Comparison of ENCODE assay signal across 8 cellular contexts in genomic region chr17:333626-334396, GRCh38. TPM values are rescaled to one million over a fixed set of nuclear protein-coding genes. Genes with fewer than 3 reads are reported as not detected.
DNase-seq lines count a peak whose midpoint lies in the region; ATAC-seq and TF ChIP-seq lines count a peak whose summit lies in the region.

No MANE protein-coding gene starts in this region.

- TF ChIP-seq RAD21 in IMR-90 (IDR thresholded peaks at IDR 0.05; ENCODE audit: low read length) = no peak

- H3K4me3 ChIP-seq in IMR-90 (ENCODE audit: insufficient read depth, low read depth, low read length) (0 out of 2 replicates have a peak overlapping the region, but pooled peaks have one; percentile 1), skin epidermis (peak overlapping the region in 1 of 7 experiments; percentile 1)

- H4K5ac ChIP-seq in IMR-90 (ENCODE audit: low read depth, low read length) = no peak overlapping the region

- no peak overlapping the region for H3K27ac Mint-ChIP-seq in activated T-helper 2 cell treated with anti-CD3 and anti-CD28 coated beads, Interferon-gamma antibody, Interleukin-2, Interleukin-4, amounts not matched to agents 10 μg/mL and 5 μg/mL and 100 μg/mL, durations not matched to agents 14 hours and 24 hours and 36 hours
- no peak overlapping the region for H3K27ac Mint-ChIP-seq in endothelial cell (ENCODE audit: unreplicated experiment)

- H2AK9ac ChIP-seq in IMR-90 (replicated peaks; ENCODE audit: low read depth, low read length, poor library complexity) = no peak overlapping the region

- no peaks in the 10 kb centered on the region for H3K9me1 ChIP-seq in IMR-90 (ENCODE audit: insufficient read depth, low read length)

- no peaks in the 10 kb centered on the region for H3K36me3 Mint-ChIP-seq in activated T-helper 2 cell treated with anti-CD3 and anti-CD28 coated beads, Interferon-gamma antibody, Interleukin-2, Interleukin-4, amounts not matched to agents 10 μg/mL and 5 μg/mL and 100 μg/mL, durations not matched to agents 14 hours and 24 hours and 36 hours (ENCODE audit: low read depth)
- no peaks in the 10 kb centered on the region for H3K36me3 Mint-ChIP-seq in endothelial cell (ENCODE audit: low read depth, unreplicated experiment)

- no peaks in the 10 kb centered on the region for H3K9me3 Mint-ChIP-seq in activated T-helper 2 cell treated with anti-CD3 and anti-CD28 coated beads, Interferon-gamma antibody, Interleukin-2, Interleukin-4, amounts not matched to agents 10 μg/mL and 5 μg/mL and 100 μg/mL, durations not matched to agents 14 hours and 24 hours and 36 hours
- no peaks in the 10 kb centered on the region for H3K9me3 Mint-ChIP-seq in endothelial cell (ENCODE audit: unreplicated experiment)

- H3K79me1 ChIP-seq in IMR-90 (ENCODE audit: low read depth in 1 of 2, low read length in 2 of 2) = no peaks in the 10 kb centered on the region

- H3K27me3 ChIP-seq in IMR-90 (ENCODE audit: control insufficient read depth, insufficient read depth, low read length) = peaks cover 35% of the 10 kb centered on the region; the same call in 1 of the 2 replicates

- H3K4me3 Mint-ChIP-seq in activated T-helper 2 cell treated with anti-CD3 and anti-CD28 coated beads, Interferon-gamma antibody, Interleukin-2, Interleukin-4, amounts not matched to agents 10 μg/mL and 5 μg/mL and 100 μg/mL, durations not matched to agents 14 hours and 24 hours and 36 hours (ENCODE audit: low read depth) = no peak overlapping the region
- no peak overlapping the region for H3K4me3 Mint-ChIP-seq in endothelial cell (ENCODE audit: unreplicated experiment)

- H4K20me1 ChIP-seq in IMR-90 (ENCODE audit: insufficient read depth, low read length) = no peaks in the 10 kb centered on the region

- CTCF ChIA-PET in IMR-90 (lab: Yijun Ruan, JAX) = no interaction called here

- H3K56ac ChIP-seq in IMR-90 (ENCODE audit: extremely low read depth, insufficient read depth, low read length) = no peak overlapping the region

- H2AFZ ChIP-seq in IMR-90 (replicated peaks; ENCODE audit: low read length, poor library complexity) = peak overlapping the region; percentile 87

- H2BK120ac ChIP-seq in IMR-90 (ENCODE audit: low read depth, low read length) = no peak overlapping the region

- peak overlapping the region; percentile 42; the same call in 1 of the 2 replicates for H3K4me2 ChIP-seq in IMR-90 (ENCODE audit: low read depth, low read length)

- no peak overlapping the region for H2BK20ac ChIP-seq in IMR-90 (ENCODE audit: low read depth, low read length)

- no peak overlapping the region for H3K18ac ChIP-seq in IMR-90 (ENCODE audit: low read depth, low read length)

- ATAC-seq in IMR-90 (ENCODE audit: low read depth) = peak; percentile 94
- ATAC-seq in GM18505 (IDR thresholded peaks at IDR 0.05; ENCODE audit: unreplicated experiment) = no peak

- DNase-seq in IMR-90 (peak; percentile 33), left kidney (ENCODE audit: low read depth, low spot score) (peak; percentile 85), T-helper 2 cell (no peak), endothelial cell (ENCODE audit: low spot score) (no peak)
- no peak for DNase-seq in activated T-helper 2 cell treated with anti-CD3 and anti-CD28 coated beads, Interferon-gamma antibody, Interleukin-2, Interleukin-4, amounts not matched to agents 10 μg/mL and 5 μg/mL and 100 μg/mL, durations not matched to agents 14 hours and 24 hours and 36 hours (ENCODE audit: low spot score)

- no peak overlapping the region for H4K8ac ChIP-seq in IMR-90 (ENCODE audit: low read depth in 2 of 2, low read length in 2 of 2)

- H3K4me1 ChIP-seq in IMR-90 (ENCODE audit: control insufficient read depth, insufficient read depth, low read length) = peaks cover 3% of the 10 kb centered on the region; the same call in 1 of the 2 replicates

- H2BK5ac ChIP-seq in IMR-90 (ENCODE audit: low read depth, low read length, poor library complexity, severe bottlenecking) = no peak overlapping the region

- TF ChIP-seq POLR2A in IMR-90 (IDR thresholded peaks at IDR 0.05; ENCODE audit: low read depth, low read length) (no peak), GM18505 (IDR thresholded peaks at IDR 0.05; ENCODE audit: borderline replicate concordance, extremely low read depth, insufficient read depth, insufficient read length) (no peak)

- intact Hi-C loops in IMR-90 (cut with micrococcal nuclease) = no loop called here
- intact Hi-C loops in activated T-helper 2 cell treated with anti-CD3 and anti-CD28 coated beads, Interferon-gamma antibody, Interleukin-2, Interleukin-4, amounts not matched to agents 10 μg/mL and 5 μg/mL and 100 μg/mL, durations not matched to agents 14 hours and 24 hours and 36 hours (cut with micrococcal nuclease) = no loop called here

- peaks cover 21% of the 10 kb centered on the region for H3K27me3 Mint-ChIP-seq in activated T-helper 2 cell treated with anti-CD3 and anti-CD28 coated beads, Interferon-gamma antibody, Interleukin-2, Interleukin-4, amounts not matched to agents 10 μg/mL and 5 μg/mL and 100 μg/mL, durations not matched to agents 14 hours and 24 hours and 36 hours (ENCODE audit: low read depth)
- H3K27me3 Mint-ChIP-seq in endothelial cell (ENCODE audit: unreplicated experiment) = peaks cover 2% of the 10 kb centered on the region

- WGBS in IMR-90 (ENCODE audit: extremely low coverage in 2 of 2, insufficient read length in 1 of 2), 2 experiments = 3% methylated on average over 9 of the region's 23 CpGs; no CpG with 5 or more reads in 1 of the 2 experiments

- H3K4me1 Mint-ChIP-seq in activated T-helper 2 cell treated with anti-CD3 and anti-CD28 coated beads, Interferon-gamma antibody, Interleukin-2, Interleukin-4, amounts not matched to agents 10 μg/mL and 5 μg/mL and 100 μg/mL, durations not matched to agents 14 hours and 24 hours and 36 hours (ENCODE audit: low read depth) = no peaks in the 10 kb centered on the region
- H3K4me1 Mint-ChIP-seq in endothelial cell (ENCODE audit: unreplicated experiment) = peaks cover 2% of the 10 kb centered on the region

- no peaks in the 10 kb centered on the region for H3K9me3 ChIP-seq in IMR-90 (ENCODE audit: control insufficient read depth, insufficient read depth, low read length)

- H3K27ac ChIP-seq in IMR-90 (ENCODE audit: insufficient read depth, low read length) (no peak overlapping the region), cingulate gyrus (ENCODE audit: low read depth, low read length) (peak overlapping the region; percentile 20), skin epidermis (peak overlapping the region in 14 of 21 experiments; percentile 11 to 82 (median 60))

- POLR2A ChIA-PET in IMR-90 (lab: Charles Lee; ENCODE audit: unreplicated experiment) = no interaction called here

- in situ Hi-C loops in IMR-90 (cut with MboI; ENCODE audit: low sequenced_read_pairs) = no loop called here

- dilution Hi-C loops in IMR-90 (cut with HindIII; ENCODE audit: low sequenced_read_pairs, unreplicated experiment) = no loop called here

- no peak overlapping the region for H3K4ac ChIP-seq in IMR-90 (ENCODE audit: low read depth, low read length)

- H3K14ac ChIP-seq in IMR-90 (replicated peaks; ENCODE audit: low read depth, low read length) = no peak overlapping the region

- BruUV-seq in IMR-90 (replicated peaks; lab: Mats Ljungman, UMichigan) = no TSS peak

- no peak overlapping the region for H2BK15ac ChIP-seq in IMR-90 (ENCODE audit: low read depth, low read length)

- TF ChIP-seq CTCF in IMR-90 (conservative IDR thresholded peaks at IDR 0.05; ENCODE audit: low read depth, low read length) (no peak), endothelial cell (IDR thresholded peaks at IDR 0.05; ENCODE audit: unreplicated experiment) (no peak)

- H3K23ac ChIP-seq in IMR-90 (ENCODE audit: low read depth, low read length) = no peak overlapping the region

- H3K9ac ChIP-seq in IMR-90 (ENCODE audit: low read depth, low read length) = no peak overlapping the region

- H2AK5ac ChIP-seq in IMR-90 (ENCODE audit: low read depth, low read length) = no peak overlapping the region

- H3K36me3 ChIP-seq in IMR-90 (ENCODE audit: control insufficient read depth, insufficient read depth, low read length) = no peaks in the 10 kb centered on the region

- no peak overlapping the region for H4K91ac ChIP-seq in IMR-90 (ENCODE audit: insufficient read depth, low read depth, low read length)

TF ChIP-seq in IMR-90, 13 proteins besides CTCF, POLR2A, EP300 and RAD21:
- TF ChIP-seq FOS (IDR thresholded peaks at IDR 0.05; ENCODE audit: low read depth, low read length) (no peak), MAFK (IDR thresholded peaks at IDR 0.05; ENCODE audit: low read depth, low read length) (no peak), RCOR1 (IDR thresholded peaks at IDR 0.05; ENCODE audit: insufficient replicate concordance, low read length) (no peak), CHD1 (IDR thresholded peaks at IDR 0.05; ENCODE audit: low read depth, low read length) (no peak), CEBPB (IDR thresholded peaks at IDR 0.05; ENCODE audit: low read depth, low read length) (no peak), USF2 (IDR thresholded peaks at IDR 0.05; ENCODE audit: low read depth, low read length) (peak; percentile 83), MAZ (IDR thresholded peaks at IDR 0.05; ENCODE audit: borderline replicate concordance, low read depth, low read length) (no peak)

RNA-seq across cellular contexts. Expression of gene RPH3AL, which starts 18.8 kb away (rescaled TPM):
- total RNA-seq in IMR-90 (2012; rRNA removed) (0.83 and 1.8 TPM in 2 replicates), endothelial cell (ENCODE audit: unreplicated experiment) (3.4 TPM)
- polyA plus RNA-seq in IMR-90 (2012; rRNA removed) = 1.5 and 2.5 TPM in 2 replicates
- polyA plus RNA-seq in IMR-90 (2012; cell fraction: cytosol; rRNA removed) = 2.3 and 3.8 TPM in 2 replicates
- 2.1 and 2.9 TPM in 2 replicates for polyA plus RNA-seq in IMR-90 (2012; cell fraction: nucleus; rRNA removed; ENCODE audit: low replicate concordance)
- 3.2 and 3.5 TPM in 2 replicates for total RNA-seq in activated T-helper 2 cell treated with anti-CD3 and anti-CD28 coated beads, Interferon-gamma antibody, Interleukin-2, Interleukin-4, amounts not matched to agents 10 μg/mL and 5 μg/mL and 100 μg/mL, durations not matched to agents 14 hours and 24 hours and 36 hours

Comparison
In these comparisons a context has a peak if more than half of its experiments do, and no peak if none do; other contexts are left out.
1. DNase-seq: peak in IMR-90 (single experiment) and left kidney (single experiment); none in T-helper 2 cell (0 of 5), activated T-helper 2 cell treated with anti-CD3 and anti-CD28 coated beads, Interferon-gamma antibody, Interleukin-2, Interleukin-4, amounts not matched to agents 10 μg/mL and 5 μg/mL and 100 μg/mL, durations not matched to agents 14 hours and 24 hours and 36 hours (single experiment) and endothelial cell (single experiment).